ENCODE assay signal across 10 cellular contexts in genomic region chr3:125602752-125603649, GRCh38. TPM values are rescaled to one million over a fixed set of nuclear protein-coding genes. Genes with fewer than 3 reads are reported as not detected.
A peak's percentile ranks its signal among the peaks of the same experiment; 100 is the strongest.
DNase-seq lines count a peak whose midpoint lies in the region; ATAC-seq, FAIRE-seq and TF ChIP-seq lines count a peak whose summit lies in the region.
"Had no signal": no experiment of that assay in that cellular context is flagged by ENCODE, and none has a peak within 500 bp of the region (broad histone marks: within the 10 kb centered on the region; RNA-seq: fewer than 3 reads in every experiment).

No MANE protein-coding gene starts in this region.

- H3K9ac ChIP-seq in OCI-LY3 (ENCODE audit: low read length) (no peak overlapping the region), endothelial cell of umbilical vein (replicated peaks; ENCODE audit: extremely low read depth, insufficient read depth, low read length) (no peak overlapping the region)

- H3K9me3 ChIP-seq in OCI-LY3 (ENCODE audit: insufficient read depth, low read length): no peaks in the 10 kb centered on the region
- H3K9me3 ChIP-seq in endothelial cell of umbilical vein (replicated peaks; ENCODE audit: control insufficient read depth, insufficient read depth, low read length): no peaks in the 10 kb centered on the region
- no peaks in the 10 kb centered on the region for H3K9me3 ChIP-seq in gastroesophageal sphincter

- H3K4me3 ChIP-seq in OCI-LY3 (ENCODE audit: low read length): peak overlapping the region; percentile 55
- H3K4me3 ChIP-seq in endothelial cell of umbilical vein (replicated peaks in 1 of 3; ENCODE audit: insufficient read depth in 1 of 3, low read depth in 1 of 3, low read length in 3 of 3): no peak overlapping the region
- H3K4me3 ChIP-seq in gastroesophageal sphincter: peak overlapping the region in 1 of 2 donors; percentile 12

- intact Hi-C loops in endothelial cell of umbilical vein (cut with micrococcal nuclease): no loop called here

- H3K9me3 Mint-ChIP-seq in activated CD4-positive, alpha-beta memory T cell treated with anti-CD3 and anti-CD28 coated beads, Interleukin-2, amount 10 ng/mL, durations not matched to agents 7 days and 5 days: no peaks in the 10 kb centered on the region
- H3K9me3 Mint-ChIP-seq: activated naive CD4-positive, alpha-beta T cell treated with anti-CD3 and anti-CD28 coated beads, Interleukin-2, amount 50 U/mL, for 24 hours; stimulated activated naive CD8-positive, alpha-beta T cell treated with anti-CD3 and anti-CD28 coated beads, Interleukin-15, Interleukin-2, amounts not matched to agents 100 ng/mL and 50 ng/mL, for 24 hours had no signal

- H3K27me3 Mint-ChIP-seq in activated CD4-positive, alpha-beta memory T cell treated with anti-CD3 and anti-CD28 coated beads, Interleukin-2, amount 10 ng/mL, durations not matched to agents 7 days and 5 days: peaks cover 5% of the 10 kb centered on the region
- H3K27me3 Mint-ChIP-seq: activated naive CD4-positive, alpha-beta T cell treated with anti-CD3 and anti-CD28 coated beads, Interleukin-2, amount 50 U/mL, for 24 hours had no signal

- ATAC-seq in omental fat pad (ENCODE audit: low FRiP score): peak; percentile 76
- ATAC-seq in gastroesophageal sphincter: no peak
- ATAC-seq in HG03521 (IDR thresholded peaks at IDR 0.05; ENCODE audit: unreplicated experiment): no peak

- H3K27me3 ChIP-seq in OCI-LY3 (ENCODE audit: low read depth, low read length) (no peaks in the 10 kb centered on the region), endothelial cell of umbilical vein (ENCODE audit: control insufficient read depth in 2 of 2, insufficient read depth in 2 of 2, low read length in 2 of 2) (no peaks in the 10 kb centered on the region), gastroesophageal sphincter (no peaks in the 10 kb centered on the region)

- H3K4me3 Mint-ChIP-seq in activated CD4-positive, alpha-beta memory T cell treated with anti-CD3 and anti-CD28 coated beads, Interleukin-2, amount 10 ng/mL, durations not matched to agents 7 days and 5 days: no peak overlapping the region
- H3K4me3 Mint-ChIP-seq: activated naive CD4-positive, alpha-beta T cell treated with anti-CD3 and anti-CD28 coated beads, Interleukin-2, amount 50 U/mL, for 24 hours; stimulated activated naive CD8-positive, alpha-beta T cell treated with anti-CD3 and anti-CD28 coated beads, Interleukin-15, Interleukin-2, amounts not matched to agents 100 ng/mL and 50 ng/mL, for 24 hours had no signal

- CTCF ChIA-PET in endothelial cell of umbilical vein (lab: Charles Lee): no interaction called here
- CTCF ChIA-PET in activated CD4-positive, alpha-beta memory T cell treated with anti-CD3 and anti-CD28 coated beads, Interleukin-2, amount 10 ng/mL, durations not matched to agents 7 days and 5 days (lab: Charles Lee): interaction anchor here (0.7 kb wide), 1 partner anchor 19 kb away, joined by 3 read pairs; no protein-coding TSS in a partner anchor

- H3K36me3 ChIP-seq in OCI-LY3 (replicated peaks; ENCODE audit: low read depth, low read length) (no peaks in the 10 kb centered on the region), endothelial cell of umbilical vein (ENCODE audit: control insufficient read depth in 2 of 2, extremely low read depth in 1 of 2, insufficient read depth in 2 of 2, low read length in 2 of 2) (no peaks in the 10 kb centered on the region), gastroesophageal sphincter (no peaks in the 10 kb centered on the region)

- H3K9me1 ChIP-seq in endothelial cell of umbilical vein (replicated peaks; ENCODE audit: control insufficient read depth, extremely low read depth, insufficient read depth, low read length): no peaks in the 10 kb centered on the region

- H3K4me2 ChIP-seq in OCI-LY3 (ENCODE audit: low read length): peak overlapping the region; percentile 66
- H3K4me2 ChIP-seq in endothelial cell of umbilical vein (ENCODE audit: insufficient read depth, low read length): peak overlapping the region; percentile 64

- H3K27ac Mint-ChIP-seq in activated CD4-positive, alpha-beta memory T cell treated with anti-CD3 and anti-CD28 coated beads, Interleukin-2, amount 10 ng/mL, durations not matched to agents 7 days and 5 days: no peak overlapping the region
- H3K27ac Mint-ChIP-seq: activated naive CD4-positive, alpha-beta T cell treated with anti-CD3 and anti-CD28 coated beads, Interleukin-2, amount 50 U/mL, for 24 hours; stimulated activated naive CD8-positive, alpha-beta T cell treated with anti-CD3 and anti-CD28 coated beads, Interleukin-15, Interleukin-2, amounts not matched to agents 100 ng/mL and 50 ng/mL, for 24 hours had no signal

- FAIRE-seq in endothelial cell of umbilical vein (lab: Jason Lieb, UNC): peak; percentile 79

- TF ChIP-seq EP300 in gastroesophageal sphincter (IDR thresholded peaks at IDR 0.05): no peak

- POLR2A ChIA-PET in endothelial cell of umbilical vein (lab: Charles Lee): no interaction called here
- POLR2A ChIA-PET in activated CD4-positive, alpha-beta memory T cell treated with anti-CD3 and anti-CD28 coated beads, Interleukin-2, amount 10 ng/mL, durations not matched to agents 7 days and 5 days (lab: Charles Lee): no interaction called here

- no peaks in the 10 kb centered on the region for H3K36me3 Mint-ChIP-seq in activated CD4-positive, alpha-beta memory T cell treated with anti-CD3 and anti-CD28 coated beads, Interleukin-2, amount 10 ng/mL, durations not matched to agents 7 days and 5 days (ENCODE audit: low read depth)
- H3K36me3 Mint-ChIP-seq: activated naive CD4-positive, alpha-beta T cell treated with anti-CD3 and anti-CD28 coated beads, Interleukin-2, amount 50 U/mL, for 24 hours had no signal

- WGBS in gastroesophageal sphincter (ENCODE audit: low coverage in 1 of 2), 2 donors: 30 to 51% methylated on average over 10 of the region's 10 CpGs

- TF ChIP-seq POLR2A in endothelial cell of umbilical vein (IDR thresholded peaks at IDR 0.05; ENCODE audit: low read depth, low read length) (no peak), gastroesophageal sphincter (IDR thresholded peaks at IDR 0.05) (no peak)

- H3K27ac ChIP-seq in OCI-LY3 (ENCODE audit: low read length): no peak overlapping the region
- H3K27ac ChIP-seq in endothelial cell of umbilical vein (ENCODE audit: insufficient read depth, low read depth, low read length): no peak overlapping the region
- no peak overlapping the region for H3K27ac ChIP-seq in gastroesophageal sphincter

- DNase-seq in DMS79 treated with DMSO at 0.1 percent for 48 hours (lab: John Stamatoyannopoulos, UW) (peak; percentile 48), endothelial cell of umbilical vein (ENCODE audit: low read depth, low spot score) (peak; percentile 77), omental fat pad (ENCODE audit: low spot score) (no peak), GM20000 (ENCODE audit: low spot score) (no peak)
- DNase-seq in activated CD4-positive, alpha-beta memory T cell treated with anti-CD3 and anti-CD28 coated beads, Interleukin-2, amount 10 ng/mL, durations not matched to agents 7 days and 5 days: no peak

- peaks cover 13% of the 10 kb centered on the region for H3K4me1 ChIP-seq in OCI-LY3 (ENCODE audit: low read length)
- peaks cover 9% of the 10 kb centered on the region for H3K4me1 ChIP-seq in endothelial cell of umbilical vein (ENCODE audit: control insufficient read depth, extremely low read depth, insufficient read depth, low read length)
- H3K4me1 ChIP-seq in gastroesophageal sphincter: peaks cover 0 to 4% (median 0%) of the 10 kb centered on the region in 3 donors

- TF ChIP-seq CTCF in OCI-LY3 (IDR thresholded peaks at IDR 0.05; ENCODE audit: low read depth, low read length): peak; percentile 7; the same call in 1 of the 2 replicates
- peak; percentile 12 for TF ChIP-seq CTCF in endothelial cell of umbilical vein (IDR thresholded peaks at IDR 0.05; ENCODE audit: extremely low read depth in 1 of 2, insufficient read depth in 1 of 2, low read depth in 1 of 2, low read length in 2 of 2)
- no peak for TF ChIP-seq CTCF in omental fat pad (IDR thresholded peaks at IDR 0.05)
- no peak for TF ChIP-seq CTCF in gastroesophageal sphincter (IDR thresholded peaks at IDR 0.05)
- TF ChIP-seq CTCF in GM20000 (IDR thresholded peaks at IDR 0.05; ENCODE audit: extremely low read depth, missing control alignments): no peak

- no peaks in the 10 kb centered on the region for H4K20me1 ChIP-seq in OCI-LY3 (ENCODE audit: insufficient read depth, low read length)
- H4K20me1 ChIP-seq in endothelial cell of umbilical vein (replicated peaks; ENCODE audit: control insufficient read depth, extremely low read depth, insufficient read depth, low read length): no peaks in the 10 kb centered on the region

- 0 out of 2 replicates have a peak overlapping the region, but pooled peaks have one; percentile 35 for H2AFZ ChIP-seq in OCI-LY3 (ENCODE audit: low read depth, low read length)
- peak overlapping the region; percentile 7 for H2AFZ ChIP-seq in endothelial cell of umbilical vein (ENCODE audit: low read depth, low read length)

- H3K79me2 ChIP-seq in OCI-LY3 (ENCODE audit: low read length) (no peaks in the 10 kb centered on the region), endothelial cell of umbilical vein (ENCODE audit: control insufficient read depth, insufficient read depth, low read length) (no peaks in the 10 kb centered on the region)

- dilution Hi-C loops in endothelial cell of umbilical vein (cut with MboI; ENCODE audit: extremely low pct_ligation_motif_present, low sequenced_read_pairs): no loop called here

- H3K4me1 Mint-ChIP-seq in activated CD4-positive, alpha-beta memory T cell treated with anti-CD3 and anti-CD28 coated beads, Interleukin-2, amount 10 ng/mL, durations not matched to agents 7 days and 5 days: no peaks in the 10 kb centered on the region
- H3K4me1 Mint-ChIP-seq: activated naive CD4-positive, alpha-beta T cell treated with anti-CD3 and anti-CD28 coated beads, Interleukin-2, amount 50 U/mL, for 24 hours had no signal

- no TSS peak for BruUV-seq in endothelial cell of umbilical vein (replicated peaks; lab: Mats Ljungman, UMichigan)

TF ChIP-seq in endothelial cell of umbilical vein, 7 proteins besides CTCF, POLR2A, EP300 and RAD21 (continues in another document):
- no peak for TF ChIP-seq EZH2 (IDR thresholded peaks at IDR 0.05; ENCODE audit: borderline replicate concordance, low read depth, low read length, severe bottlenecking)
- TF ChIP-seq MYC (IDR thresholded peaks at IDR 0.05; ENCODE audit: low read depth, low read length): no peak

RNA-seq across cellular contexts. Expression of gene OSBPL11, which starts 7.7 kb away (rescaled TPM):
- 14.2 and 14.4 TPM in 2 replicates for total RNA-seq in endothelial cell of umbilical vein
- polyA plus RNA-seq in endothelial cell of umbilical vein: 3.1 and 4.0 TPM in 2 replicates
- 5.7 and 5.9 TPM in 2 replicates for polyA plus RNA-seq in endothelial cell of umbilical vein (2011; cell fraction: cytosol; rRNA removed)
- 4.9 and 6.3 TPM in 2 replicates for polyA plus RNA-seq in endothelial cell of umbilical vein (2011; cell fraction: nucleus; rRNA removed)
- polyA plus RNA-seq in endothelial cell of umbilical vein (2012): 8.6 and 13.2 TPM in 2 replicates
- polyA minus RNA-seq in endothelial cell of umbilical vein: 11.7 and 12.0 TPM in 2 replicates
- 8.3 TPM for polyA minus RNA-seq in endothelial cell of umbilical vein (2011; cell fraction: cytosol; rRNA and poly(A)+ RNA removed)
- polyA minus RNA-seq in endothelial cell of umbilical vein (2011; cell fraction: nucleus; rRNA and poly(A)+ RNA removed): 4.5 and 7.4 TPM in 2 replicates
- 10 to 100 TPM; 12.2 to 19.5 (median 18.1) TPM for total RNA-seq in omental fat pad
- 10 to 100 TPM; 13.0 to 13.6 TPM for total RNA-seq in activated CD4-positive, alpha-beta memory T cell treated with anti-CD3 and anti-CD28 coated beads, Interleukin-2, amount 10 ng/mL, durations not matched to agents 7 days and 5 days
- 10 to 100 TPM; 15.8 to 17.6 (median 16.3) TPM for total RNA-seq in gastroesophageal sphincter

Comparison
In these comparisons a context has a peak if more than half of its experiments do, and no peak if none do; other contexts are left out.
1. DNase-seq: peak in DMS79 treated with DMSO at 0.1 percent for 48 hours (single experiment) and endothelial cell of umbilical vein (single experiment); none in omental fat pad (single experiment), activated CD4-positive, alpha-beta memory T cell treated with anti-CD3 and anti-CD28 coated beads, Interleukin-2, amount 10 ng/mL, durations not matched to agents 7 days and 5 days (single experiment) and GM20000 (single experiment).
2. CTCF ChIP-seq: peak in OCI-LY3 (single experiment) and endothelial cell of umbilical vein (2 of 2); none in omental fat pad (0 of 3), gastroesophageal sphincter (0 of 4) and GM20000 (single experiment).